9 cellular contexts compared by ENCODE assay signal in genomic region chr16:11672206-11673090, GRCh38. TPM values are rescaled to one million over a fixed set of nuclear protein-coding genes. Genes with fewer than 3 reads are reported as not detected.
DNase-seq lines count a peak whose midpoint lies in the region; ATAC-seq lines count a peak whose summit lies in the region.
"Had no signal": no experiment of that assay in that cellular context is flagged by ENCODE, and none has a peak within 500 bp of the region (broad histone marks: within the 10 kb centered on the region; RNA-seq: fewer than 3 reads in every experiment).

No MANE protein-coding gene starts in this region.

- DNase-seq in CD4-positive, CD25-positive, alpha-beta regulatory T cell, result peak in 2 of 3 donors; percentile 46 to 88
- peak; percentile 75 for DNase-seq in activated CD8-positive, alpha-beta T cell treated with anti-CD3 and anti-CD28 coated beads, Interleukin-2, amount 10 ng/mL, durations not matched to agents 7 days and 5 days
- DNase-seq in mesenchymal stem cell (no peak), NCI-H524 treated with DMSO at 0.1 percent for 48 hours (lab: John Stamatoyannopoulos, UW) (no peak)
- DNase-seq: NCI-H2081 had no signal

- H2AFZ ChIP-seq in mesenchymal stem cell (ENCODE audit: low read depth, low read length), result no peak overlapping the region

- no peak overlapping the region for H2BK12ac ChIP-seq in mesenchymal stem cell (ENCODE audit: low read length in 2 of 2)

- peak overlapping the region; percentile 44 for H2BK15ac ChIP-seq in mesenchymal stem cell (ENCODE audit: low read depth, poor library complexity, severe bottlenecking)

- POLR2A ChIA-PET in activated CD8-positive, alpha-beta T cell treated with anti-CD3 and anti-CD28 coated beads, Interleukin-2, amount 10 ng/mL, durations not matched to agents 7 days and 5 days (lab: Charles Lee), result interaction anchor here (0.6 kb wide), 1 partner anchor 162 kb away, joined by 3 read pairs; no protein-coding TSS in a partner anchor

- H3K4me1 ChIP-seq in CD4-positive, CD25-positive, alpha-beta regulatory T cell (ENCODE audit: control insufficient read depth, insufficient read depth, low read length, poor library complexity, severe bottlenecking), result peaks cover 63% of the 10 kb centered on the region
- H3K4me1 ChIP-seq in mesenchymal stem cell (ENCODE audit: control insufficient read depth, insufficient read depth, low read depth, low read length), result peaks cover 41% of the 10 kb centered on the region

- peak overlapping the region; percentile 49 for H3K27ac ChIP-seq in CD4-positive, CD25-positive, alpha-beta regulatory T cell (ENCODE audit: insufficient read depth, low read length, poor library complexity, severe bottlenecking)
- H3K27ac ChIP-seq in mesenchymal stem cell (ENCODE audit: low read length, poor library complexity, severe bottlenecking), result no peak overlapping the region

- H3K4me3 ChIP-seq in CD4-positive, CD25-positive, alpha-beta regulatory T cell (ENCODE audit: low read depth, low read length), result no peak overlapping the region
- no peak overlapping the region for H3K4me3 ChIP-seq in mesenchymal stem cell (ENCODE audit: insufficient read depth in 1 of 2, low read depth in 1 of 2, low read length in 2 of 2)

- H3K4me2 ChIP-seq in mesenchymal stem cell (ENCODE audit: low read length, poor library complexity, severe bottlenecking), result no peak overlapping the region

- H3K9me3 ChIP-seq in CD4-positive, CD25-positive, alpha-beta regulatory T cell (ENCODE audit: control insufficient read depth in 2 of 2, low read length in 2 of 2), result no peaks in the 10 kb centered on the region
- no peaks in the 10 kb centered on the region for H3K9me3 ChIP-seq in mesenchymal stem cell (ENCODE audit: control insufficient read depth, low read length)

- H3K18ac ChIP-seq in mesenchymal stem cell (ENCODE audit: low read depth in 1 of 2, low read length in 2 of 2), result no peak overlapping the region

- peak overlapping the region; percentile 27 to 90 (median 76) for H3K4me3 Mint-ChIP-seq in CD4-positive, CD25-positive, alpha-beta regulatory T cell
- H3K4me3 Mint-ChIP-seq in activated CD8-positive, alpha-beta T cell treated with anti-CD3 and anti-CD28 coated beads, Interleukin-2, amount 10 ng/mL, durations not matched to agents 7 days and 5 days, result peak overlapping the region; percentile 61

- H3K9ac ChIP-seq in mesenchymal stem cell (ENCODE audit: low read length), result no peak overlapping the region

- peaks cover 53% of the 10 kb centered on the region for H3K79me1 ChIP-seq in mesenchymal stem cell (replicated peaks; ENCODE audit: low read length, poor library complexity, severe bottlenecking)

- no peaks in the 10 kb centered on the region for H3K27me3 Mint-ChIP-seq in CD4-positive, CD25-positive, alpha-beta regulatory T cell
- H3K27me3 Mint-ChIP-seq in activated CD8-positive, alpha-beta T cell treated with anti-CD3 and anti-CD28 coated beads, Interleukin-2, amount 10 ng/mL, durations not matched to agents 7 days and 5 days (ENCODE audit: low read depth), result no peaks in the 10 kb centered on the region

- no peak overlapping the region for H2BK120ac ChIP-seq in mesenchymal stem cell (ENCODE audit: low read depth, low read length)

- H2AK5ac ChIP-seq in mesenchymal stem cell (ENCODE audit: low read length, severe bottlenecking), result no peak overlapping the region

- peaks cover 0 to 82% (median 44%) of the 10 kb centered on the region in 4 donors for H3K4me1 Mint-ChIP-seq in CD4-positive, CD25-positive, alpha-beta regulatory T cell
- peaks cover 69% of the 10 kb centered on the region for H3K4me1 Mint-ChIP-seq in activated CD8-positive, alpha-beta T cell treated with anti-CD3 and anti-CD28 coated beads, Interleukin-2, amount 10 ng/mL, durations not matched to agents 7 days and 5 days (ENCODE audit: low read depth)

- 97% methylated on average over 24 of the region's 25 CpGs for WGBS in mesenchymal stem cell

- H3K36me3 ChIP-seq in CD4-positive, CD25-positive, alpha-beta regulatory T cell (ENCODE audit: control insufficient read depth, insufficient read depth, low read length), result peaks cover 15% of the 10 kb centered on the region
- peaks cover 20 to 41% of the 10 kb centered on the region in 2 experiments for H3K36me3 ChIP-seq in mesenchymal stem cell (ENCODE audit: control insufficient read depth in 1 of 2, insufficient read depth in 2 of 2, low read depth in 1 of 2, low read length in 2 of 2)

- H3K9me3 Mint-ChIP-seq in CD4-positive, CD25-positive, alpha-beta regulatory T cell, result no peaks in the 10 kb centered on the region
- no peaks in the 10 kb centered on the region for H3K9me3 Mint-ChIP-seq in activated CD8-positive, alpha-beta T cell treated with anti-CD3 and anti-CD28 coated beads, Interleukin-2, amount 10 ng/mL, durations not matched to agents 7 days and 5 days (ENCODE audit: insufficient read depth)

- peak; percentile 13 to 15 for ATAC-seq in CD4-positive, CD25-positive, alpha-beta regulatory T cell (ENCODE audit: low read depth in 2 of 2)
- ATAC-seq in HG03175 (IDR thresholded peaks at IDR 0.05; ENCODE audit: unreplicated experiment) (peak; percentile 23), GM21367 (IDR thresholded peaks at IDR 0.05; ENCODE audit: unreplicated experiment) (no peak), HG03025 (IDR thresholded peaks at IDR 0.05; ENCODE audit: low FRiP score, unreplicated experiment) (no peak), GM21360 (IDR thresholded peaks at IDR 0.05; ENCODE audit: unreplicated experiment) (no peak)
- ATAC-seq in activated CD8-positive, alpha-beta T cell treated with anti-CD3 and anti-CD28 coated beads, Interleukin-2, amount 10 ng/mL, durations not matched to agents 7 days and 5 days, result no peak

- H3K27ac Mint-ChIP-seq in CD4-positive, CD25-positive, alpha-beta regulatory T cell, result peak overlapping the region; percentile 82 to 99 (median 92)
- H3K27ac Mint-ChIP-seq in activated CD8-positive, alpha-beta T cell treated with anti-CD3 and anti-CD28 coated beads, Interleukin-2, amount 10 ng/mL, durations not matched to agents 7 days and 5 days, result peak overlapping the region; percentile 80

- no peaks in the 10 kb centered on the region for H3K27me3 ChIP-seq in CD4-positive, CD25-positive, alpha-beta regulatory T cell (ENCODE audit: control insufficient read depth, insufficient read depth, low read length)
- H3K27me3 ChIP-seq in mesenchymal stem cell (ENCODE audit: control insufficient read depth in 1 of 2, insufficient read depth in 1 of 2, low read length in 2 of 2), result no peaks in the 10 kb centered on the region

- peak overlapping the region in 1 of 2 experiments; percentile 23 for H3K14ac ChIP-seq in mesenchymal stem cell (ENCODE audit: low read length in 2 of 2)

- no peak overlapping the region for H2BK5ac ChIP-seq in mesenchymal stem cell (ENCODE audit: low read depth, low read length, poor library complexity, severe bottlenecking)

- no peak overlapping the region for H3K4ac ChIP-seq in mesenchymal stem cell (ENCODE audit: low read depth in 1 of 2, low read length in 2 of 2)

- H4K8ac ChIP-seq in mesenchymal stem cell (ENCODE audit: low read length), result no peak overlapping the region

- CTCF ChIA-PET in activated CD8-positive, alpha-beta T cell treated with anti-CD3 and anti-CD28 coated beads, Interleukin-2, amount 10 ng/mL, durations not matched to agents 7 days and 5 days (lab: Charles Lee), result interaction anchor here (0.6 kb wide), 1 partner anchor 42 kb away, joined by 3 read pairs; no protein-coding TSS in a partner anchor

- no peak overlapping the region for H3K23ac ChIP-seq in mesenchymal stem cell (ENCODE audit: low read length in 2 of 2)

- peaks cover 10% of the 10 kb centered on the region for H3K36me3 Mint-ChIP-seq in CD4-positive, CD25-positive, alpha-beta regulatory T cell
- H3K36me3 Mint-ChIP-seq in activated CD8-positive, alpha-beta T cell treated with anti-CD3 and anti-CD28 coated beads, Interleukin-2, amount 10 ng/mL, durations not matched to agents 7 days and 5 days (ENCODE audit: low read depth), result peaks cover 21% of the 10 kb centered on the region

- H4K91ac ChIP-seq in mesenchymal stem cell (ENCODE audit: low read length), result no peak overlapping the region

RNA-seq across cellular contexts. Expression of gene SNN, which starts 4.2 kb away (rescaled TPM):
- total RNA-seq in CD4-positive, CD25-positive, alpha-beta regulatory T cell, result 27.5 TPM
- 10 to 100 TPM; 14.5 to 31.2 (median 23.8) TPM for polyA plus RNA-seq in CD4-positive, CD25-positive, alpha-beta regulatory T cell
- 10 to 100 TPM; 27.3 to 28.9 TPM for total RNA-seq in activated CD8-positive, alpha-beta T cell treated with anti-CD3 and anti-CD28 coated beads, Interleukin-2, amount 10 ng/mL, durations not matched to agents 7 days and 5 days
- 10.0 TPM for polyA plus RNA-seq in mesenchymal stem cell (2013, experiment 1 of 2)
- 10.1 TPM for polyA plus RNA-seq in mesenchymal stem cell (2013, experiment 2 of 2)

Comparison
In these comparisons a context has a peak if more than half of its experiments do, and no peak if none do; other contexts are left out.
1. ATAC-seq: peak in CD4-positive, CD25-positive, alpha-beta regulatory T cell (2 of 2) and HG03175 (single experiment); none in activated CD8-positive, alpha-beta T cell treated with anti-CD3 and anti-CD28 coated beads, Interleukin-2, amount 10 ng/mL, durations not matched to agents 7 days and 5 days (single experiment), GM21367 (single experiment), HG03025 (single experiment) and GM21360 (single experiment).
2. DNase-seq: peak in CD4-positive, CD25-positive, alpha-beta regulatory T cell (2 of 3) and activated CD8-positive, alpha-beta T cell treated with anti-CD3 and anti-CD28 coated beads, Interleukin-2, amount 10 ng/mL, durations not matched to agents 7 days and 5 days (single experiment); none in mesenchymal stem cell (single experiment) and NCI-H524 treated with DMSO at 0.1 percent for 48 hours (single experiment).